In genomic region chr6:45464685-45465084, GRCh38 we compare ENCODE assay signal across 18 cellular contexts.
"Had no signal": no experiment of that assay in that cellular context is flagged by ENCODE, and none has a peak within 500 bp of the region (broad histone marks: within the 10 kb centered on the region; RNA-seq: fewer than 3 reads in every experiment).

No MANE protein-coding gene starts in this region.

- ATAC-seq: HepG2, SK-N-SH treated with all-trans-retinoic acid at 6 μM for 48 hours had no signal

- DNase-seq: IMR-90, Karpas-422, KG1, MM.1S, NCI-H1092 treated with DMSO at 0.1 percent for 48 hours, NCI-H1436 treated with DMSO at 0.1 percent for 48 hours, NCI-H1694, NCI-H187 treated with DMSO at 0.1 percent for 48 hours, NCI-H2029 treated with DMSO at 0.1 percent for 48 hours, NCI-H2227 treated with DMSO at 0.1 percent for 48 hours, NCI-H524, NCI-H526 treated with DMSO at 0.1 percent for 48 hours, NCI-H748 treated with DMSO at 0.1 percent for 48 hours, Right ventricle myocardium superior, RPMI8226, SJCRH30 had no signal

- H3K4me3 ChIP-seq: SJCRH30 had no signal
